ENCODE assay signal across 22 cellular contexts in the genomic region with DNA sequence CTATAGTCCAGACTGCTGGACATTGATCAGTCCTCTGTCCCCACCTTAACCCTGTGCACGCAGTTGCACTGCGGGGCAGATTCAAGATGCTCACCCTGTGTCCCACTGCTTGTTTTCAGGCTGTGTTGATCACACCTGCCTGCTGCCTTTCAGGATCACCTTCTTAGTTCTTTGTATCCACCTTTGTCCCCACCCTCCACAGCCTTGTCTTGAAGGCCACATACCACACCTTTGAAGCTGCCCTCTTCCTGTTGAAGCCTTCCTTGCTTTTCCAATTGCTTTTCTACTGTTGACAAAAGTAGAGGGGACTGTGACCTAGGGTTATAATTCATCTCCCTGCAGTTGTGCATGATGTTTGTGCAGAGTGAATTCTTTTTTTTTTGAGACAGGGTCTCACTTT.
"Had no signal": no experiment of that assay in that cellular context is flagged by ENCODE, and none has a peak within 500 bp of the region (broad histone marks: within the 10 kb centered on the region; RNA-seq: fewer than 3 reads in every experiment).

No MANE protein-coding gene starts in this region.

- H3K4me3 Mint-ChIP-seq: activated CD4-positive, alpha-beta T cell treated with anti-CD3 and anti-CD28 coated beads for 36 hours; activated CD8-positive, alpha-beta memory T cell treated with anti-CD3 and anti-CD28 coated beads, Interleukin-2, amount 10 ng/mL, durations not matched to agents 7 days and 5 days; activated CD8-positive, alpha-beta T cell treated with anti-CD3 and anti-CD28 coated beads, Interleukin-2, amount 10 ng/mL, durations not matched to agents 7 days and 5 days; activated naive CD8-positive, alpha-beta T cell treated with anti-CD3 and anti-CD28 coated beads for 36 hours; brain; mesothelial cell of epicardium; natural killer cell had no signal

- H3K4me2 ChIP-seq: hepatocyte had no signal

- H3K4me3 ChIP-seq: ascending aorta, gastroesophageal sphincter, hepatocyte, right atrium auricular region, thoracic aorta, upper lobe of left lung, vagina had no signal

- H3K27ac ChIP-seq: ascending aorta, gastroesophageal sphincter, right atrium auricular region, thoracic aorta, upper lobe of left lung, vagina had no signal

- H3K9me3 ChIP-seq: ascending aorta, gastroesophageal sphincter, right atrium auricular region, thoracic aorta, upper lobe of left lung, vagina had no signal

- H3K27ac Mint-ChIP-seq: activated CD4-positive, alpha-beta T cell treated with anti-CD3 and anti-CD28 coated beads for 36 hours; activated CD8-positive, alpha-beta memory T cell treated with anti-CD3 and anti-CD28 coated beads, Interleukin-2, amount 10 ng/mL, durations not matched to agents 7 days and 5 days; activated CD8-positive, alpha-beta T cell treated with anti-CD3 and anti-CD28 coated beads, Interleukin-2, amount 10 ng/mL, durations not matched to agents 7 days and 5 days; activated naive CD8-positive, alpha-beta T cell treated with anti-CD3 and anti-CD28 coated beads for 36 hours; brain; mesothelial cell of epicardium; natural killer cell had no signal

- DNase-seq: activated CD4-positive, alpha-beta T cell treated with anti-CD3 and anti-CD28 coated beads for 36 hours; activated CD4-positive, CD25-positive, alpha-beta regulatory T cell; activated CD8-positive, alpha-beta memory T cell treated with anti-CD3 and anti-CD28 coated beads, Interleukin-2, amount 10 ng/mL, durations not matched to agents 7 days and 5 days; activated CD8-positive, alpha-beta T cell treated with anti-CD3 and anti-CD28 coated beads, Interleukin-2, amount 10 ng/mL, durations not matched to agents 7 days and 5 days; activated effector memory CD4-positive, alpha-beta T cell treated with Interleukin-2 at 50 U/mL for 16 hours; activated naive CD4-positive, alpha-beta T cell treated with Interleukin-2 at 50 U/mL for 16 hours; activated naive CD8-positive, alpha-beta T cell treated with anti-CD3 and anti-CD28 coated beads for 36 hours; left cardiac atrium; mammary epithelial cell; natural killer cell; stimulated activated CD4-positive, alpha-beta T cell treated with anti-CD3 and anti-CD28 coated beads, Interleukin-12 subunit alpha, Interleukin-12 subunit beta, amount 100 ng/mL, for 4 hours; stimulated activated CD4-positive, alpha-beta T cell treated with anti-CD3 and anti-CD28 coated beads, Interleukin-4, amount 100 ng/mL, for 1 hour; stimulated activated naive CD8-positive, alpha-beta T cell treated with anti-CD3 and anti-CD28 coated beads, Interleukin-15, Interleukin-2, amounts not matched to agents 100 U/mL and 50 U/mL, for 24 hours; upper lobe of left lung had no signal

- H3K36me3 Mint-ChIP-seq: natural killer cell had no signal

- H3K36me3 ChIP-seq: ascending aorta, gastroesophageal sphincter, right atrium auricular region, thoracic aorta, upper lobe of left lung, vagina had no signal

- ATAC-seq: activated CD4-positive, alpha-beta T cell treated with anti-CD3 and anti-CD28 coated beads for 36 hours; activated CD8-positive, alpha-beta memory T cell treated with anti-CD3 and anti-CD28 coated beads, Interleukin-2, amount 10 ng/mL, durations not matched to agents 7 days and 5 days; activated CD8-positive, alpha-beta T cell treated with anti-CD3 and anti-CD28 coated beads, Interleukin-2, amount 10 ng/mL, durations not matched to agents 7 days and 5 days; gastroesophageal sphincter; left cardiac atrium; natural killer cell; stimulated activated naive CD8-positive, alpha-beta T cell treated with anti-CD3 and anti-CD28 coated beads, Interleukin-15, Interleukin-2, amounts not matched to agents 100 U/mL and 50 U/mL, for 24 hours had no signal

- H2AFZ ChIP-seq: hepatocyte had no signal

- H3K27me3 ChIP-seq: ascending aorta, gastroesophageal sphincter, hepatocyte, right atrium auricular region, upper lobe of left lung, vagina had no signal

- H3K27me3 Mint-ChIP-seq: activated CD4-positive, alpha-beta T cell treated with anti-CD3 and anti-CD28 coated beads for 36 hours; activated CD8-positive, alpha-beta memory T cell treated with anti-CD3 and anti-CD28 coated beads, Interleukin-2, amount 10 ng/mL, durations not matched to agents 7 days and 5 days; brain had no signal

- H3K9me3 Mint-ChIP-seq: activated naive CD8-positive, alpha-beta T cell treated with anti-CD3 and anti-CD28 coated beads for 36 hours; natural killer cell had no signal
